ENCODE assay signal across 1 cellular context in the genomic region with DNA sequence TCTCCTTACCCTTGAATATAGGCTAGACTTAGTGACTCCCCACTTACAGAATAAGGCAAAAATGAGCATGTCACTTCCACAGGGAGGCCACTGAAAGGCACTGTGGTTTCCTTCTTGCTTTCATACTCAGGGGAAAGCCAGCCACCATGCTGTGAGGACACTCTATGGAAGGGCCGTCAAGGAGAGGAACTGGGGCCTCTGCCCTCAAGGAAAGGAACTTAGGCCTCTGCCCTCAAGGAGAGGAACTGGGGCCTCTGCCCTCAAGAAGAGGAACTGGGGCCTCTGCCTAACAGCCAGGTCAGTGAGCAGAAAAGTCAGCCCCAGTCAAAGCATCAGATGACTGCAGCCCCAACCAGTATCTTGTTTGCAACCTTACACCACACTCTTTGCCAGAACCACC.
TF ChIP-seq lines count a peak whose summit lies in the region.

No MANE protein-coding gene starts in this region.

TF ChIP-seq in HepG2, 621 proteins besides CTCF, POLR2A, EP300 and RAD21:
- no peak for TF ChIP-seq PAX8 (CRISPR knock-in tag; IDR thresholded peaks at IDR 0.05; ENCODE audit: borderline replicate concordance)
- TF ChIP-seq RBM22 (optimal IDR thresholded peaks at IDR 0.05; ENCODE audit: low read length): peak; percentile 77
